In the genomic region with DNA sequence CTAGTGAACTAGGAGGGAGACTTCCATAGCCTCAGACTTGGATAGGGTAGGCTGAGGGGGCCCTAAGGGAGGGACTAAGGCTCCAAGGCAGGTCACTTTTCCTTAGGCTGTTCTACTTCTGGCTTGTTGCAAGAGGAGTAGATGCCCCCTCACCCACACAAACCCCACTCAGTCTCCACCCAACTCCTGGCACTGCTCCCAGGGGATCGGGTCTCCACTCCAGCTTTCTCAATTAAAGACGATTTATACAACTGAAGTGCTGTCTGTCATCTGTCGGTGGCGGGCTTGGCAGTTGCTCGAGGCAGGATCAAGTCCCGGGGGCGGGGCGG, we compare ENCODE assay signal across 1 cellular context.
TF ChIP-seq lines count a peak whose summit lies in the region.

No MANE protein-coding gene starts in this region.

TF ChIP-seq in GM12878, 131 proteins besides CTCF, POLR2A, EP300 and RAD21:
- TF ChIP-seq, protein P1, sequence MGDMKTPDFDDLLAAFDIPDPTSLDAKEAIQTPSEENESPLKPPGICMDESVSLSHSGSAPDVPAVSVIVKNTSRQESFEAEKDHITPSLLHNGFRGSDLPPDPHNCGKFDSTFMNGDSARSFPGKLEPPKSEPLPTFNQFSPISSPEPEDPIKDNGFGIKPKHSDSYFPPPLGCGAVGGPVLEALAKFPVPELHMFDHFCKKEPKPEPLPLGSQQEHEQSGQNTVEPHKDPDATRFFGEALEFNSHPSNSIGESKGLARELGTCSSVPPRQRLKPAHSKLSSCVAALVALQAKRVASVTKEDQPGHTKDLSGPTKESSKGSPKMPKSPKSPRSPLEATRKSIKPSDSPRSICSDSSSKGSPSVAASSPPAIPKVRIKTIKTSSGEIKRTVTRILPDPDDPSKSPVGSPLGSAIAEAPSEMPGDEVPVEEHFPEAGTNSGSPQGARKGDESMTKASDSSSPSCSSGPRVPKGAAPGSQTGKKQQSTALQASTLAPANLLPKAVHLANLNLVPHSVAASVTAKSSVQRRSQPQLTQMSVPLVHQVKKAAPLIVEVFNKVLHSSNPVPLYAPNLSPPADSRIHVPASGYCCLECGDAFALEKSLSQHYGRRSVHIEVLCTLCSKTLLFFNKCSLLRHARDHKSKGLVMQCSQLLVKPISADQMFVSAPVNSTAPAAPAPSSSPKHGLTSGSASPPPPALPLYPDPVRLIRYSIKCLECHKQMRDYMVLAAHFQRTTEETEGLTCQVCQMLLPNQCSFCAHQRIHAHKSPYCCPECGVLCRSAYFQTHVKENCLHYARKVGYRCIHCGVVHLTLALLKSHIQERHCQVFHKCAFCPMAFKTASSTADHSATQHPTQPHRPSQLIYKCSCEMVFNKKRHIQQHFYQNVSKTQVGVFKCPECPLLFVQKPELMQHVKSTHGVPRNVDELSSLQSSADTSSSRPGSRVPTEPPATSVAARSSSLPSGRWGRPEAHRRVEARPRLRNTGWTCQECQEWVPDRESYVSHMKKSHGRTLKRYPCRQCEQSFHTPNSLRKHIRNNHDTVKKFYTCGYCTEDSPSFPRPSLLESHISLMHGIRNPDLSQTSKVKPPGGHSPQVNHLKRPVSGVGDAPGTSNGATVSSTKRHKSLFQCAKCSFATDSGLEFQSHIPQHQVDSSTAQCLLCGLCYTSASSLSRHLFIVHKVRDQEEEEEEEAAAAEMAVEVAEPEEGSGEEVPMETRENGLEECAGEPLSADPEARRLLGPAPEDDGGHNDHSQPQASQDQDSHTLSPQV (IDR thresholded peaks at IDR 0.05), result no peak
- TF ChIP-seq HCFC1 (IDR thresholded peaks at IDR 0.05; ENCODE audit: low read length) (no peak), YBX1 (IDR thresholded peaks at IDR 0.05) (no peak)
- TF ChIP-seq, protein P2, sequence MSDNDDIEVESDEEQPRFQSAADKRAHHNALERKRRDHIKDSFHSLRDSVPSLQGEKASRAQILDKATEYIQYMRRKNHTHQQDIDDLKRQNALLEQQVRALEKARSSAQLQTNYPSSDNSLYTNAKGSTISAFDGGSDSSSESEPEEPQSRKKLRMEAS (IDR thresholded peaks at IDR 0.05; ENCODE audit: low read depth, low read length), result no peak
